34 cellular contexts compared by ENCODE assay signal in genomic region chr18:31112804-31113203, GRCh38. TPM values are rescaled to one million over a fixed set of nuclear protein-coding genes. Genes with fewer than 3 reads are reported as not detected.
"Had no signal": no experiment of that assay in that cellular context is flagged by ENCODE, and none has a peak within 500 bp of the region (broad histone marks: within the 10 kb centered on the region; RNA-seq: fewer than 3 reads in every experiment).

No MANE protein-coding gene starts in this region.

- H3K4me3 ChIP-seq: adrenal gland, body of pancreas, breast epithelium had no signal

- H3K4me1 ChIP-seq: adrenal gland, body of pancreas, breast epithelium had no signal

- H3K36me3 Mint-ChIP-seq: activated CD8-positive, alpha-beta memory T cell treated with anti-CD3 and anti-CD28 coated beads, Interleukin-2, amount 10 ng/mL, durations not matched to agents 7 days and 5 days; activated naive CD4-positive, alpha-beta T cell treated with anti-CD3 and anti-CD28 coated beads, Interleukin-2, amount 50 U/mL, for 72 hours; activated naive CD8-positive, alpha-beta T cell treated with anti-CD3 and anti-CD28 coated beads for 36 hours had no signal

- DNase-seq: activated B cell treated with CpG ODN at 0.5 μM for 24 hours; activated CD4-positive, alpha-beta memory T cell treated with anti-CD3 and anti-CD28 coated beads, Interleukin-2, amount 10 ng/mL, durations not matched to agents 7 days and 5 days; activated CD4-positive, alpha-beta T cell treated with anti-CD3 and anti-CD28 coated beads for 36 hours; activated CD4-positive, alpha-beta T cell treated with anti-CD3 and anti-CD28 coated beads for 48 hours; activated CD4-positive, alpha-beta T cell treated with anti-CD3 and anti-CD28 coated beads, Interleukin-2, amount 10 ng/mL, durations not matched to agents 7 days and 5 days; activated CD4-positive, alpha-beta T cell treated with anti-CD3 and anti-CD28 coated beads, Interleukin-2, amount 50 U/mL, for 48 hours; activated CD4-positive, CD25-positive, alpha-beta regulatory T cell treated with anti-CD3 and anti-CD28 coated beads, Interleukin-2, amount 50 U/mL, for 72 hours; activated CD8-positive, alpha-beta memory T cell treated with anti-CD3 and anti-CD28 coated beads for 24 hours; activated CD8-positive, alpha-beta memory T cell treated with anti-CD3 and anti-CD28 coated beads, Interleukin-2, amount 10 ng/mL, durations not matched to agents 7 days and 5 days; activated CD8-positive, alpha-beta memory T cell treated with anti-CD3 and anti-CD28 coated beads, Interleukin-2, amount 50 U/mL, for 48 hours; activated CD8-positive, alpha-beta T cell treated with anti-CD3 and anti-CD28 coated beads, Interleukin-2, amount 10 ng/mL, durations not matched to agents 7 days and 5 days; activated effector memory CD4-positive, alpha-beta T cell treated with anti-CD3 and anti-CD28 coated beads, Interleukin-2, amount 50 U/mL, for 16 hours; activated gamma-delta T cell treated with Interleukin-2 at 50 U/mL for 16 hours; activated naive CD4-positive, alpha-beta T cell; activated naive CD4-positive, alpha-beta T cell treated with anti-CD3 and anti-CD28 coated beads for 36 hours; activated naive CD4-positive, alpha-beta T cell treated with anti-CD3 and anti-CD28 coated beads, Interleukin-2, amount 50 U/mL, for 16 hours; activated naive CD8-positive, alpha-beta T cell treated with anti-CD3 and anti-CD28 coated beads for 36 hours; activated T-cell treated with anti-CD3 and anti-CD28 coated beads, Interleukin-2, amount 50 U/mL, for 24 hours; activated T-cell treated with anti-CD3 and anti-CD28 coated beads, Interleukin-2, amount 50 U/mL, for 48 hours; adrenal gland; amniotic stem cell; aorta; body of pancreas; brain microvascular endothelial cell; central memory CD4-positive, alpha-beta T cell; T-helper 1 cell; T-helper 2 cell; T-helper 9 cell had no signal

- H3K27me3 ChIP-seq: adrenal gland, body of pancreas, brain microvascular endothelial cell, breast epithelium had no signal

- H3K9me3 ChIP-seq: adrenal gland, body of pancreas, breast epithelium had no signal

- H3K9me3 Mint-ChIP-seq: activated B cell treated with CpG ODN at 0.5 μM for 24 hours; activated CD4-positive, alpha-beta T cell treated with anti-CD3 and anti-CD28 coated beads, Interleukin-2, amount 10 ng/mL, durations not matched to agents 7 days and 5 days; activated naive CD4-positive, alpha-beta T cell treated with anti-CD3 and anti-CD28 coated beads for 36 hours; T-helper 1 cell treated with Interleukin-12 subunit alpha and Interleukin-12 subunit beta and Interleukin-4 antibody, amounts not matched to agents 30 μg/mL and 1 μg/mL, for 36 hours had no signal

- H3K27me3 Mint-ChIP-seq: activated B cell treated with CpG ODN at 0.5 μM for 24 hours; activated CD4-positive, alpha-beta memory T cell treated with anti-CD3 and anti-CD28 coated beads, Interleukin-2, amount 10 ng/mL, durations not matched to agents 7 days and 5 days; activated CD4-positive, alpha-beta T cell treated with anti-CD3 and anti-CD28 coated beads for 36 hours; activated CD4-positive, alpha-beta T cell treated with anti-CD3 and anti-CD28 coated beads, Interleukin-2, amount 10 ng/mL, durations not matched to agents 7 days and 5 days; activated CD8-positive, alpha-beta memory T cell treated with anti-CD3 and anti-CD28 coated beads, Interleukin-2, amount 10 ng/mL, durations not matched to agents 7 days and 5 days; activated naive CD8-positive, alpha-beta T cell treated with anti-CD3 and anti-CD28 coated beads for 36 hours; activated T-cell treated with anti-CD3 and anti-CD28 coated beads, Interleukin-2, amount 50 U/mL, for 24 hours had no signal

- H3K4me3 Mint-ChIP-seq: activated B cell treated with CpG ODN at 0.5 μM for 24 hours; activated CD4-positive, alpha-beta memory T cell treated with anti-CD3 and anti-CD28 coated beads, Interleukin-2, amount 10 ng/mL, durations not matched to agents 7 days and 5 days; activated CD4-positive, alpha-beta T cell treated with anti-CD3 and anti-CD28 coated beads for 36 hours; activated CD4-positive, alpha-beta T cell treated with anti-CD3 and anti-CD28 coated beads, Interleukin-2, amount 10 ng/mL, durations not matched to agents 7 days and 5 days; activated CD8-positive, alpha-beta memory T cell treated with anti-CD3 and anti-CD28 coated beads, Interleukin-2, amount 10 ng/mL, durations not matched to agents 7 days and 5 days; activated CD8-positive, alpha-beta T cell treated with anti-CD3 and anti-CD28 coated beads, Interleukin-2, amount 10 ng/mL, durations not matched to agents 7 days and 5 days; activated naive CD4-positive, alpha-beta T cell treated with anti-CD3 and anti-CD28 coated beads for 36 hours; activated naive CD8-positive, alpha-beta T cell treated with anti-CD3 and anti-CD28 coated beads for 36 hours; activated T-cell treated with anti-CD3 and anti-CD28 coated beads, Interleukin-2, amount 50 U/mL, for 24 hours; T-helper 1 cell treated with Interleukin-12 subunit alpha and Interleukin-12 subunit beta and Interleukin-4 antibody, amounts not matched to agents 30 μg/mL and 1 μg/mL, for 36 hours; T-helper 2 cell treated with Interferon-gamma antibody and Interleukin-4, amounts not matched to agents 5 μg/mL and 100 μg/mL, for 36 hours had no signal

- H3K4me1 Mint-ChIP-seq: activated B cell treated with CpG ODN at 0.5 μM for 24 hours; activated CD4-positive, alpha-beta memory T cell treated with anti-CD3 and anti-CD28 coated beads, Interleukin-2, amount 10 ng/mL, durations not matched to agents 7 days and 5 days; activated CD4-positive, alpha-beta T cell treated with anti-CD3 and anti-CD28 coated beads for 36 hours; activated CD4-positive, alpha-beta T cell treated with anti-CD3 and anti-CD28 coated beads, Interleukin-2, amount 10 ng/mL, durations not matched to agents 7 days and 5 days; activated CD8-positive, alpha-beta memory T cell treated with anti-CD3 and anti-CD28 coated beads, Interleukin-2, amount 10 ng/mL, durations not matched to agents 7 days and 5 days; activated naive CD8-positive, alpha-beta T cell treated with anti-CD3 and anti-CD28 coated beads for 36 hours had no signal

- H3K27ac Mint-ChIP-seq: activated B cell treated with CpG ODN at 0.5 μM for 24 hours; activated CD4-positive, alpha-beta memory T cell treated with anti-CD3 and anti-CD28 coated beads, Interleukin-2, amount 10 ng/mL, durations not matched to agents 7 days and 5 days; activated CD4-positive, alpha-beta T cell treated with anti-CD3 and anti-CD28 coated beads for 36 hours; activated CD4-positive, alpha-beta T cell treated with anti-CD3 and anti-CD28 coated beads, Interleukin-2, amount 10 ng/mL, durations not matched to agents 7 days and 5 days; activated CD8-positive, alpha-beta memory T cell treated with anti-CD3 and anti-CD28 coated beads, Interleukin-2, amount 10 ng/mL, durations not matched to agents 7 days and 5 days; activated CD8-positive, alpha-beta T cell treated with anti-CD3 and anti-CD28 coated beads, Interleukin-2, amount 10 ng/mL, durations not matched to agents 7 days and 5 days; activated naive CD4-positive, alpha-beta T cell treated with anti-CD3 and anti-CD28 coated beads for 36 hours; activated naive CD4-positive, alpha-beta T cell treated with anti-CD3 and anti-CD28 coated beads, Interleukin-2, amount 50 U/mL, for 72 hours; activated naive CD8-positive, alpha-beta T cell treated with anti-CD3 and anti-CD28 coated beads for 36 hours; activated T-cell treated with anti-CD3 and anti-CD28 coated beads, Interleukin-2, amount 50 U/mL, for 24 hours; T-helper 1 cell treated with Interleukin-12 subunit alpha and Interleukin-12 subunit beta and Interleukin-4 antibody, amounts not matched to agents 30 μg/mL and 1 μg/mL, for 36 hours; T-helper 2 cell treated with Interferon-gamma antibody and Interleukin-4, amounts not matched to agents 5 μg/mL and 100 μg/mL, for 36 hours had no signal

- H3K36me3 ChIP-seq: adrenal gland, brain microvascular endothelial cell, breast epithelium had no signal

- H3K27ac ChIP-seq: adrenal gland, body of pancreas, brain microvascular endothelial cell, breast epithelium, VCaP had no signal

- ATAC-seq: activated CD4-positive, alpha-beta T cell treated with anti-CD3 and anti-CD28 coated beads for 36 hours; activated CD8-positive, alpha-beta memory T cell treated with anti-CD3 and anti-CD28 coated beads, Interleukin-2, amount 10 ng/mL, durations not matched to agents 7 days and 5 days; activated CD8-positive, alpha-beta T cell treated with anti-CD3 and anti-CD28 coated beads, Interleukin-2, amount 10 ng/mL, durations not matched to agents 7 days and 5 days; activated naive CD4-positive, alpha-beta T cell treated with anti-CD3 and anti-CD28 coated beads, Interleukin-2, amount 50 U/mL, for 72 hours; body of pancreas had no signal

RNA-seq across cellular contexts. Expression of gene DSC2, which starts 10.6 kb away (rescaled TPM):
- total RNA-seq: activated B cell treated with CpG ODN at 0.5 μM for 24 hours; activated CD4-positive, alpha-beta memory T cell treated with anti-CD3 and anti-CD28 coated beads, Interleukin-2, amount 10 ng/mL, durations not matched to agents 7 days and 5 days; activated CD4-positive, alpha-beta T cell treated with anti-CD3 and anti-CD28 coated beads, Interleukin-2, amount 10 ng/mL, durations not matched to agents 7 days and 5 days; activated CD8-positive, alpha-beta memory T cell treated with anti-CD3 and anti-CD28 coated beads, Interleukin-2, amount 10 ng/mL, durations not matched to agents 7 days and 5 days; activated CD8-positive, alpha-beta T cell treated with anti-CD3 and anti-CD28 coated beads, Interleukin-2, amount 10 ng/mL, durations not matched to agents 7 days and 5 days; activated naive CD4-positive, alpha-beta T cell treated with anti-CD3 and anti-CD28 coated beads, Interleukin-2, amount 50 U/mL, for 72 hours had no signal

RNA-seq across cellular contexts. Expression of gene DSC1, which starts 49.9 kb away (rescaled TPM):
- total RNA-seq: activated B cell treated with CpG ODN at 0.5 μM for 24 hours; activated CD4-positive, alpha-beta memory T cell treated with anti-CD3 and anti-CD28 coated beads, Interleukin-2, amount 10 ng/mL, durations not matched to agents 7 days and 5 days; activated CD8-positive, alpha-beta memory T cell treated with anti-CD3 and anti-CD28 coated beads, Interleukin-2, amount 10 ng/mL, durations not matched to agents 7 days and 5 days; adrenal gland; aorta; body of pancreas; cerebellum had no signal
- polyA plus RNA-seq: adrenal gland, aorta had no signal
